Comparison of ENCODE assay signal across 9 cellular contexts in genomic region chr9:34547960-34548603, GRCh38. TPM values are rescaled to one million over a fixed set of nuclear protein-coding genes. Genes with fewer than 3 reads are reported as not detected.
DNase-seq lines count a peak whose midpoint lies in the region; ATAC-seq and TF ChIP-seq lines count a peak whose summit lies in the region.
"Had no signal": no experiment of that assay in that cellular context is flagged by ENCODE, and none has a peak within 500 bp of the region (broad histone marks: within the 10 kb centered on the region; RNA-seq: fewer than 3 reads in every experiment).

No MANE protein-coding gene starts in this region.

- H4K8ac ChIP-seq in mesendoderm (ENCODE audit: low read depth, low read length), result no peak overlapping the region

- no peak overlapping the region for H3K4me3 ChIP-seq in mesendoderm (ENCODE audit: low read length)
- no peak overlapping the region for H3K4me3 ChIP-seq in tibial nerve

- H3K36me3 ChIP-seq in mesendoderm (ENCODE audit: control insufficient read depth, insufficient read depth, low read length) (no peaks in the 10 kb centered on the region), tibial nerve (peaks cover 0 to 10% (median 0%) of the 10 kb centered on the region in 3 donors)

- H3K27ac ChIP-seq in mesendoderm (ENCODE audit: low read depth, low read length) (no peak overlapping the region), tibial nerve (peak overlapping the region in 1 of 4 donors; percentile 3)

- no peak overlapping the region for H3K4me2 ChIP-seq in mesendoderm (ENCODE audit: low read length)

- DNase-seq in NCI-H2081 (lab: John Stamatoyannopoulos, UW) (peak; percentile 47 to 51), NCI-H2081 treated with DMSO at 0.1 percent for 48 hours (lab: John Stamatoyannopoulos, UW) (no peak), NCI-H128 (lab: John Stamatoyannopoulos, UW; ENCODE audit: unreplicated experiment) (peak; percentile 21), epidermal melanocyte (ENCODE audit: insufficient read length, low spot score) (peak; percentile 91), mesendoderm (peak; percentile 68), tibial nerve (ENCODE audit: low spot score in 2 of 2) (peak; percentile 37 to 75)
- peak; percentile 25 for DNase-seq in activated CD4-positive, alpha-beta T cell treated with anti-CD3 and anti-CD28 coated beads, Interleukin-2, amount 10 ng/mL, durations not matched to agents 7 days and 5 days

- no peak overlapping the region for H4K5ac ChIP-seq in mesendoderm (ENCODE audit: low read length)

- H2BK15ac ChIP-seq in mesendoderm (replicated peaks; ENCODE audit: low read depth), result no peak overlapping the region

- no peak overlapping the region for H3K9ac ChIP-seq in mesendoderm (ENCODE audit: low read length)

- CTCF ChIA-PET in activated CD4-positive, alpha-beta T cell treated with anti-CD3 and anti-CD28 coated beads, Interleukin-2, amount 10 ng/mL, durations not matched to agents 7 days and 5 days (lab: Charles Lee), result interaction anchor here (0.5 to 1.3 kb wide), 6 partner anchors 8 to 256 kb away, joined by 3 to 6 read pairs (median 4); no protein-coding TSS in a partner anchor

- no peak overlapping the region for H3K23ac ChIP-seq in mesendoderm (ENCODE audit: low read length)

- TF ChIP-seq EP300 in tibial nerve (IDR thresholded peaks at IDR 0.05), result no peak

- H3K56ac ChIP-seq in mesendoderm (ENCODE audit: low read length), result no peak overlapping the region

- no peak overlapping the region for H3K4me3 Mint-ChIP-seq in activated CD4-positive, alpha-beta T cell treated with anti-CD3 and anti-CD28 coated beads, Interleukin-2, amount 10 ng/mL, durations not matched to agents 7 days and 5 days
- H3K4me3 Mint-ChIP-seq: activated naive CD8-positive, alpha-beta T cell had no signal

- H3K27me3 ChIP-seq in mesendoderm (ENCODE audit: insufficient read depth, low read length, poor library complexity) (no peaks in the 10 kb centered on the region), tibial nerve (peaks cover 0 to 9% of the 10 kb centered on the region in 2 donors)

- no peaks in the 10 kb centered on the region for H3K9me3 Mint-ChIP-seq in activated CD4-positive, alpha-beta T cell treated with anti-CD3 and anti-CD28 coated beads, Interleukin-2, amount 10 ng/mL, durations not matched to agents 7 days and 5 days

- H3K18ac ChIP-seq in mesendoderm (ENCODE audit: low read length), result no peak overlapping the region

- no peak overlapping the region for H2AK5ac ChIP-seq in mesendoderm (ENCODE audit: low read length)

- POLR2A ChIA-PET in activated CD4-positive, alpha-beta T cell treated with anti-CD3 and anti-CD28 coated beads, Interleukin-2, amount 10 ng/mL, durations not matched to agents 7 days and 5 days (lab: Charles Lee), result no interaction called here

- no peaks in the 10 kb centered on the region for H3K4me1 Mint-ChIP-seq in activated CD4-positive, alpha-beta T cell treated with anti-CD3 and anti-CD28 coated beads, Interleukin-2, amount 10 ng/mL, durations not matched to agents 7 days and 5 days

- no peaks in the 10 kb centered on the region for H3K9me3 ChIP-seq in tibial nerve

- no peaks in the 10 kb centered on the region for H3K79me1 ChIP-seq in mesendoderm (ENCODE audit: low read length)

- no CpG with 5 or more reads among the region's 13 CpGs for whole genome bisulfite sequencing in mesendoderm (ENCODE audit: extremely low coverage, insufficient coverage, low lambda C conversion rate)
- 11 to 15% methylated on average over 9 to 12 of the region's 13 CpGs for WGBS in tibial nerve, 2 donors

- H2BK120ac ChIP-seq in mesendoderm (ENCODE audit: low read depth, low read length), result no peak overlapping the region

- no peak overlapping the region for H2BK5ac ChIP-seq in mesendoderm (ENCODE audit: low read length)

- H3K4me1 ChIP-seq in mesendoderm (ENCODE audit: control insufficient read depth, low read depth, low read length) (no peaks in the 10 kb centered on the region), tibial nerve (peaks cover 0 to 22% (median 7%) of the 10 kb centered on the region in 4 donors)

- H3K4ac ChIP-seq in mesendoderm (ENCODE audit: low read depth, low read length), result no peak overlapping the region

- TF ChIP-seq POLR2A in tibial nerve (IDR thresholded peaks at IDR 0.05), result no peak

- H3K36me3 Mint-ChIP-seq in activated CD4-positive, alpha-beta T cell treated with anti-CD3 and anti-CD28 coated beads, Interleukin-2, amount 10 ng/mL, durations not matched to agents 7 days and 5 days (ENCODE audit: low read depth), result no peaks in the 10 kb centered on the region
- H3K36me3 Mint-ChIP-seq: activated naive CD8-positive, alpha-beta T cell had no signal

- H3K79me2 ChIP-seq in mesendoderm (ENCODE audit: control insufficient read depth, insufficient read depth, low read length), result no peaks in the 10 kb centered on the region

- TF ChIP-seq CTCF in tibial nerve (IDR thresholded peaks at IDR 0.05), result peak; percentile 70 to 91 (median 88)

- ATAC-seq in HG02973 (IDR thresholded peaks at IDR 0.05; ENCODE audit: unreplicated experiment), result no peak

- H3K27ac Mint-ChIP-seq in activated CD4-positive, alpha-beta T cell treated with anti-CD3 and anti-CD28 coated beads, Interleukin-2, amount 10 ng/mL, durations not matched to agents 7 days and 5 days, result no peak overlapping the region
- H3K27ac Mint-ChIP-seq: activated naive CD8-positive, alpha-beta T cell had no signal

- peaks cover 18% of the 10 kb centered on the region for H3K27me3 Mint-ChIP-seq in activated CD4-positive, alpha-beta T cell treated with anti-CD3 and anti-CD28 coated beads, Interleukin-2, amount 10 ng/mL, durations not matched to agents 7 days and 5 days

RNA-seq across cellular contexts. Expression of gene ENHO, which starts 25.3 kb away (rescaled TPM):
- not detected for total RNA-seq in activated CD4-positive, alpha-beta T cell treated with anti-CD3 and anti-CD28 coated beads, Interleukin-2, amount 10 ng/mL, durations not matched to agents 7 days and 5 days
- 7.3 TPM for polyA plus RNA-seq in mesendoderm (2013, experiment 1 of 2)
- polyA plus RNA-seq in mesendoderm (2013, experiment 2 of 2), result 7.1 TPM
- 10 to 100 TPM in 3 of 4 donors, 1 to 10 TPM in 1; 2.7 to 22.1 (median 16.3) TPM for total RNA-seq in tibial nerve

RNA-seq across cellular contexts. Expression of gene CNTFR, which starts 41.4 kb away (rescaled TPM):
- total RNA-seq in activated CD4-positive, alpha-beta T cell treated with anti-CD3 and anti-CD28 coated beads, Interleukin-2, amount 10 ng/mL, durations not matched to agents 7 days and 5 days, result not detected
- 4.5 TPM for polyA plus RNA-seq in mesendoderm (2013, experiment 1 of 2)
- polyA plus RNA-seq in mesendoderm (2013, experiment 2 of 2), result 4.3 TPM
- total RNA-seq in tibial nerve, result 10 to 100 TPM; 19.8 to 40.9 (median 34.7) TPM

Comparison
In these comparisons a context has a peak if more than half of its experiments do, and no peak if none do; other contexts are left out.
1. RNA of gene CNTFR, which starts 41.4 kb away (total RNA-seq): 19.8 to 40.9 TPM in tibial nerve; not detected in activated CD4-positive, alpha-beta T cell treated with anti-CD3 and anti-CD28 coated beads, Interleukin-2, amount 10 ng/mL, durations not matched to agents 7 days and 5 days; every median in the first group is over 10 times any median in the second.